Comparison of ENCODE assay signal across 14 cellular contexts in genomic region chr19:55094456-55095259, GRCh38. TPM values are rescaled to one million over a fixed set of nuclear protein-coding genes. Genes with fewer than 3 reads are reported as not detected.
"Had no signal": no experiment of that assay in that cellular context is flagged by ENCODE, and none has a peak within 500 bp of the region (broad histone marks: within the 10 kb centered on the region; RNA-seq: fewer than 3 reads in every experiment).

No MANE protein-coding gene starts in this region.

- H3K4me3 ChIP-seq: ovary, suprapubic skin had no signal

- H3K4me1 ChIP-seq: suprapubic skin had no signal

- H3K4me3 Mint-ChIP-seq: activated naive CD4-positive, alpha-beta T cell treated with anti-CD3 and anti-CD28 coated beads for 36 hours; natural killer cell treated with Interleukin-12 subunit alpha and Interleukin-12 subunit beta and Interleukin-15 and Interleukin-18, amount 100 ng/mL, for 72 hours had no signal

- H3K36me3 Mint-ChIP-seq: natural killer cell treated with Interleukin-12 subunit alpha and Interleukin-12 subunit beta and Interleukin-15 and Interleukin-18, amount 100 ng/mL, for 72 hours had no signal

- H3K27ac Mint-ChIP-seq: activated naive CD4-positive, alpha-beta T cell treated with anti-CD3 and anti-CD28 coated beads for 36 hours; natural killer cell treated with Interleukin-12 subunit alpha and Interleukin-12 subunit beta and Interleukin-15 and Interleukin-18, amount 100 ng/mL, for 72 hours had no signal

- H3K36me3 ChIP-seq: ovary had no signal

- DNase-seq: activated CD4-positive, alpha-beta T cell treated with anti-CD3 and anti-CD28 coated beads for 4 hours; activated naive CD4-positive, alpha-beta T cell treated with anti-CD3 and anti-CD28 coated beads for 36 hours; caudate nucleus; hypothalamus; mammary epithelial cell; ovary; stimulated activated CD4-positive, alpha-beta T cell treated with anti-CD3 and anti-CD28 coated beads, Interleukin-12 subunit alpha, Interleukin-12 subunit beta, amount 100 ng/mL, for 4 hours; stimulated activated CD4-positive, alpha-beta T cell treated with anti-CD3 and anti-CD28 coated beads, Interleukin-2, amount 100 ng/mL, for 48 hours; stimulated activated naive CD4-positive, alpha-beta T cell treated with Interleukin-2 at 50 U/mL for 16 hours had no signal

- ATAC-seq: left lobe of liver; natural killer cell treated with Interleukin-12 subunit alpha and Interleukin-12 subunit beta and Interleukin-15 and Interleukin-18, amount 100 ng/mL, for 72 hours had no signal

- H3K27me3 ChIP-seq: ovary, suprapubic skin had no signal

- H3K9me3 ChIP-seq: ovary, suprapubic skin had no signal

- H3K27ac ChIP-seq: ovary, suprapubic skin, VCaP had no signal

- H3K9me3 Mint-ChIP-seq: activated naive CD4-positive, alpha-beta T cell treated with anti-CD3 and anti-CD28 coated beads for 36 hours; natural killer cell treated with Interleukin-12 subunit alpha and Interleukin-12 subunit beta and Interleukin-15 and Interleukin-18, amount 100 ng/mL, for 72 hours had no signal

- H3K27me3 Mint-ChIP-seq: natural killer cell treated with Interleukin-12 subunit alpha and Interleukin-12 subunit beta and Interleukin-15 and Interleukin-18, amount 100 ng/mL, for 72 hours had no signal

RNA-seq across cellular contexts. Expression of gene TNNT1, which starts 54.3 kb away (rescaled TPM):
- total RNA-seq: activated naive CD4-positive, alpha-beta T cell treated with anti-CD3 and anti-CD28 coated beads for 36 hours; glomerular endothelial cell; natural killer cell treated with Interleukin-12 subunit alpha and Interleukin-12 subunit beta and Interleukin-15 and Interleukin-18, amount 100 ng/mL, for 72 hours had no signal

RNA-seq across cellular contexts. Expression of gene GP6, which starts 56.6 kb away (rescaled TPM):
- total RNA-seq: activated naive CD4-positive, alpha-beta T cell treated with anti-CD3 and anti-CD28 coated beads for 36 hours; glomerular endothelial cell; left lobe of liver had no signal
